Comparison of ENCODE assay signal across 1 cellular context in the genomic region with DNA sequence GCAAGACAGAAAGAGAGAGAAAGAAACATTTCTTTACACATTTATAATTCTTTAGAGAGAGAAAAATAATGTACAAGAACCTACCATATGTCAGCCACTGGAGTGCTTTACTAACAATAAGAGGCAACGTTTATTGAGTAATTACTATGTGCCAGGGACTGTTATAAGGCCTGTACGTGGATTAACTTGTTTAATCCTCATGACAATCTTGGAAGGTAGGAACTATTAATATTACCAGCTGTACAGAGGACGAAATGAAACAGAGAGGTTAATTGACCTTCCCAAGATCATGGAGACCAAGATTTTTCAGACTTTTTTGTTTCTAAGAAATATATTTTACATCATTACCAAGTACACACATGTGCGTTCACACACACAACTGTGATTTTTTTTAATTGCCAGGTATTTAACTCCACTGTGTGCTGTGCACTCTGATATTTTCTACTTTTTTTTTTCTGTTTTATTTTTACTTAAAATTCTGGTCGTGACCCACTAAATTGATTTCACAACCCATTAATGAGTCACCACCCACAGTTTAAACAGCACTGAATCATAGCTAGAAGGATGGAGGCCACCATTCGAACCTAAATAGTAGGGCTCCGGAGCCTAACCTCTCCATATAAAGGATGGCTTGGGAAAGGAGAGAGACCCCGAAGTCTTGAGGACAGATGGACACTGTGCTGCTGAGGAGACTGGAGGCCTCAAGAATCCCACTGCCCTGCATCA.
TF ChIP-seq lines count a peak whose summit lies in the region.

No MANE protein-coding gene starts in this region.

TF ChIP-seq in WTC11, 78 proteins besides CTCF, POLR2A, EP300 and RAD21 (continued from another document):
- TF ChIP-seq NFYB (CRISPR knock-in tag; conservative IDR thresholded peaks at IDR 0.05; ENCODE audit: low read depth), result no peak
- TF ChIP-seq NFE2L1 (CRISPR knock-in tag; IDR thresholded peaks at IDR 0.05), result no peak
- no peak for TF ChIP-seq TCF7 (CRISPR knock-in tag; IDR thresholded peaks at IDR 0.05; ENCODE audit: low read depth)
